In the genomic region with DNA sequence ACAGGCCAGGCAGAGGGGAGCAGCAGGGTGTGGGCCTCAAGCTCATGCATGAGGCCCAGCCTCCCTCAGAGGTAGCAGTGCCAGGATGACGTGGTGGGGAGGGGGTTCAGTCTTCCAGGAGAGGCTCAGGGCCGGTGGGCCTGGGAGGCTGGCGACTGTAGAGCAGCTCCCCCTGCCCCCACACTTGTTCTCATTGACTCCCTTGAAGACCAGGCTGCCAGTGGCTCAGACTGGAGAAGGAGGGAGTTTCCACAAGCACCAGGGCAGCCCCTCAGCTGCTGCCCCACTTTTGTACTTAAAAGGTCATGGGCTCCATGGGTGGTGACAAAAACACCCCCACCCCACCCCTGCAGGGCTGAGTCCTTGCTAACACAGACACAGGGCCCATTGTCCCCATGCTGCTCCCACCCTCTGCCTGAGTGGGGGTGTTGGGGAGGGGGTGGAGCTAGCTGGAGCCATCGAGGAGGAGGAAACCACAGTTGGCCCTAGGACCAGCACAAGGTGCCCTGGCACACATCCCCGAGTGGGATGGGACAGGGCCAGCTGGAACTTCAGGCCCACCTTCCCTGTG, we compare ENCODE assay signal across 1 cellular context.
TF ChIP-seq lines count a peak whose summit lies in the region.

No MANE protein-coding gene starts in this region.

TF ChIP-seq in GM12878, 131 proteins besides CTCF, POLR2A, EP300 and RAD21 (continues in another document):
- no peak for TF ChIP-seq MXI1 (IDR thresholded peaks at IDR 0.05; ENCODE audit: low read depth, low read length)
- TF ChIP-seq PML (IDR thresholded peaks at IDR 0.05; ENCODE audit: low read length) = no peak
- no peak for TF ChIP-seq NFYA (IDR thresholded peaks at IDR 0.05; ENCODE audit: borderline replicate concordance, low read depth, low read length)
- TF ChIP-seq, protein P1, sequence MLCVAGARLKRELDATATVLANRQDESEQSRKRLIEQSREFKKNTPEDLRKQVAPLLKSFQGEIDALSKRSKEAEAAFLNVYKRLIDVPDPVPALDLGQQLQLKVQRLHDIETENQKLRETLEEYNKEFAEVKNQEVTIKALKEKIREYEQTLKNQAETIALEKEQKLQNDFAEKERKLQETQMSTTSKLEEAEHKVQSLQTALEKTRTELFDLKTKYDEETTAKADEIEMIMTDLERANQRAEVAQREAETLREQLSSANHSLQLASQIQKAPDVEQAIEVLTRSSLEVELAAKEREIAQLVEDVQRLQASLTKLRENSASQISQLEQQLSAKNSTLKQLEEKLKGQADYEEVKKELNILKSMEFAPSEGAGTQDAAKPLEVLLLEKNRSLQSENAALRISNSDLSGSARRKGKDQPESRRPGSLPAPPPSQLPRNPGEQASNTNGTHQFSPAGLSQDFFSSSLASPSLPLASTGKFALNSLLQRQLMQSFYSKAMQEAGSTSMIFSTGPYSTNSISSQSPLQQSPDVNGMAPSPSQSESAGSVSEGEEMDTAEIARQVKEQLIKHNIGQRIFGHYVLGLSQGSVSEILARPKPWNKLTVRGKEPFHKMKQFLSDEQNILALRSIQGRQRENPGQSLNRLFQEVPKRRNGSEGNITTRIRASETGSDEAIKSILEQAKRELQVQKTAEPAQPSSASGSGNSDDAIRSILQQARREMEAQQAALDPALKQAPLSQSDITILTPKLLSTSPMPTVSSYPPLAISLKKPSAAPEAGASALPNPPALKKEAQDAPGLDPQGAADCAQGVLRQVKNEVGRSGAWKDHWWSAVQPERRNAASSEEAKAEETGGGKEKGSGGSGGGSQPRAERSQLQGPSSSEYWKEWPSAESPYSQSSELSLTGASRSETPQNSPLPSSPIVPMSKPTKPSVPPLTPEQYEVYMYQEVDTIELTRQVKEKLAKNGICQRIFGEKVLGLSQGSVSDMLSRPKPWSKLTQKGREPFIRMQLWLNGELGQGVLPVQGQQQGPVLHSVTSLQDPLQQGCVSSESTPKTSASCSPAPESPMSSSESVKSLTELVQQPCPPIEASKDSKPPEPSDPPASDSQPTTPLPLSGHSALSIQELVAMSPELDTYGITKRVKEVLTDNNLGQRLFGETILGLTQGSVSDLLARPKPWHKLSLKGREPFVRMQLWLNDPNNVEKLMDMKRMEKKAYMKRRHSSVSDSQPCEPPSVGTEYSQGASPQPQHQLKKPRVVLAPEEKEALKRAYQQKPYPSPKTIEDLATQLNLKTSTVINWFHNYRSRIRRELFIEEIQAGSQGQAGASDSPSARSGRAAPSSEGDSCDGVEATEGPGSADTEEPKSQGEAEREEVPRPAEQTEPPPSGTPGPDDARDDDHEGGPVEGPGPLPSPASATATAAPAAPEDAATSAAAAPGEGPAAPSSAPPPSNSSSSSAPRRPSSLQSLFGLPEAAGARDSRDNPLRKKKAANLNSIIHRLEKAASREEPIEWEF (IDR thresholded peaks at IDR 0.05; ENCODE audit: insufficient replicate concordance, low read depth, low read length) = no peak
- TF ChIP-seq NFXL1 (IDR thresholded peaks at IDR 0.05; ENCODE audit: borderline replicate concordance) = no peak
- TF ChIP-seq BHLHE40 (IDR thresholded peaks at IDR 0.05; ENCODE audit: borderline replicate concordance in 1 of 2, low read depth in 2 of 2, low read length in 1 of 2) = no peak
- no peak for TF ChIP-seq DPF2 (IDR thresholded peaks at IDR 0.05)
- TF ChIP-seq LARP7 (IDR thresholded peaks at IDR 0.05) = 0 out of 2 replicates have a peak, but pooled peaks have one; percentile 32
- TF ChIP-seq FOXK2 (IDR thresholded peaks at IDR 0.05) = no peak
- TF ChIP-seq, protein P2, sequence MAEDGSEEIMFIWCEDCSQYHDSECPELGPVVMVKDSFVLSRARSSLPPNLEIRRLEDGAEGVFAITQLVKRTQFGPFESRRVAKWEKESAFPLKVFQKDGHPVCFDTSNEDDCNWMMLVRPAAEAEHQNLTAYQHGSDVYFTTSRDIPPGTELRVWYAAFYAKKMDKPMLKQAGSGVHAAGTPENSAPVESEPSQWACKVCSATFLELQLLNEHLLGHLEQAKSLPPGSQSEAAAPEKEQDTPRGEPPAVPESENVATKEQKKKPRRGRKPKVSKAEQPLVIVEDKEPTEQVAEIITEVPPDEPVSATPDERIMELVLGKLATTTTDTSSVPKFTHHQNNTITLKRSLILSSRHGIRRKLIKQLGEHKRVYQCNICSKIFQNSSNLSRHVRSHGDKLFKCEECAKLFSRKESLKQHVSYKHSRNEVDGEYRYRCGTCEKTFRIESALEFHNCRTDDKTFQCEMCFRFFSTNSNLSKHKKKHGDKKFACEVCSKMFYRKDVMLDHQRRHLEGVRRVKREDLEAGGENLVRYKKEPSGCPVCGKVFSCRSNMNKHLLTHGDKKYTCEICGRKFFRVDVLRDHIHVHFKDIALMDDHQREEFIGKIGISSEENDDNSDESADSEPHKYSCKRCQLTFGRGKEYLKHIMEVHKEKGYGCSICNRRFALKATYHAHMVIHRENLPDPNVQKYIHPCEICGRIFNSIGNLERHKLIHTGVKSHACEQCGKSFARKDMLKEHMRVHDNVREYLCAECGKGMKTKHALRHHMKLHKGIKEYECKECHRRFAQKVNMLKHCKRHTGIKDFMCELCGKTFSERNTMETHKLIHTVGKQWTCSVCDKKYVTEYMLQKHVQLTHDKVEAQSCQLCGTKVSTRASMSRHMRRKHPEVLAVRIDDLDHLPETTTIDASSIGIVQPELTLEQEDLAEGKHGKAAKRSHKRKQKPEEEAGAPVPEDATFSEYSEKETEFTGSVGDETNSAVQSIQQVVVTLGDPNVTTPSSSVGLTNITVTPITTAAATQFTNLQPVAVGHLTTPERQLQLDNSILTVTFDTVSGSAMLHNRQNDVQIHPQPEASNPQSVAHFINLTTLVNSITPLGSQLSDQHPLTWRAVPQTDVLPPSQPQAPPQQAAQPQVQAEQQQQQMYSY (CRISPR knock-in tag; IDR thresholded peaks at IDR 0.05) = no peak
- TF ChIP-seq, protein P3, sequence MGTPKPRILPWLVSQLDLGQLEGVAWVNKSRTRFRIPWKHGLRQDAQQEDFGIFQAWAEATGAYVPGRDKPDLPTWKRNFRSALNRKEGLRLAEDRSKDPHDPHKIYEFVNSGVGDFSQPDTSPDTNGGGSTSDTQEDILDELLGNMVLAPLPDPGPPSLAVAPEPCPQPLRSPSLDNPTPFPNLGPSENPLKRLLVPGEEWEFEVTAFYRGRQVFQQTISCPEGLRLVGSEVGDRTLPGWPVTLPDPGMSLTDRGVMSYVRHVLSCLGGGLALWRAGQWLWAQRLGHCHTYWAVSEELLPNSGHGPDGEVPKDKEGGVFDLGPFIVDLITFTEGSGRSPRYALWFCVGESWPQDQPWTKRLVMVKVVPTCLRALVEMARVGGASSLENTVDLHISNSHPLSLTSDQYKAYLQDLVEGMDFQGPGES (IDR thresholded peaks at IDR 0.05) = no peak
- no peak for TF ChIP-seq CREM (IDR thresholded peaks at IDR 0.05; ENCODE audit: low read depth)
- TF ChIP-seq SUPT20H (IDR thresholded peaks at IDR 0.05; ENCODE audit: borderline replicate concordance, control insufficient read depth, low read depth, low read length) = no peak
- TF ChIP-seq RUNX3 (IDR thresholded peaks at IDR 0.05; ENCODE audit: low read length) = peak; percentile 22; the same call in 1 of the 2 replicates
- TF ChIP-seq, protein P4, sequence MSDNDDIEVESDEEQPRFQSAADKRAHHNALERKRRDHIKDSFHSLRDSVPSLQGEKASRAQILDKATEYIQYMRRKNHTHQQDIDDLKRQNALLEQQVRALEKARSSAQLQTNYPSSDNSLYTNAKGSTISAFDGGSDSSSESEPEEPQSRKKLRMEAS (IDR thresholded peaks at IDR 0.05; ENCODE audit: low read depth, low read length) = no peak
- TF ChIP-seq, protein P5, sequence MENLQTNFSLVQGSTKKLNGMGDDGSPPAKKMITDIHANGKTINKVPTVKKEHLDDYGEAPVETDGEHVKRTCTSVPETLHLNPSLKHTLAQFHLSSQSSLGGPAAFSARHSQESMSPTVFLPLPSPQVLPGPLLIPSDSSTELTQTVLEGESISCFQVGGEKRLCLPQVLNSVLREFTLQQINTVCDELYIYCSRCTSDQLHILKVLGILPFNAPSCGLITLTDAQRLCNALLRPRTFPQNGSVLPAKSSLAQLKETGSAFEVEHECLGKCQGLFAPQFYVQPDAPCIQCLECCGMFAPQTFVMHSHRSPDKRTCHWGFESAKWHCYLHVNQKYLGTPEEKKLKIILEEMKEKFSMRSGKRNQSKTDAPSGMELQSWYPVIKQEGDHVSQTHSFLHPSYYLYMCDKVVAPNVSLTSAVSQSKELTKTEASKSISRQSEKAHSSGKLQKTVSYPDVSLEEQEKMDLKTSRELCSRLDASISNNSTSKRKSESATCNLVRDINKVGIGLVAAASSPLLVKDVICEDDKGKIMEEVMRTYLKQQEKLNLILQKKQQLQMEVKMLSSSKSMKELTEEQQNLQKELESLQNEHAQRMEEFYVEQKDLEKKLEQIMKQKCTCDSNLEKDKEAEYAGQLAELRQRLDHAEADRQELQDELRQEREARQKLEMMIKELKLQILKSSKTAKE (IDR thresholded peaks at IDR 0.05; ENCODE audit: low read depth, poor library complexity, severe bottlenecking) = no peak
- TF ChIP-seq EGR1 (IDR thresholded peaks at IDR 0.05; ENCODE audit: borderline replicate concordance in 1 of 2, low read depth in 2 of 2, low read length in 2 of 2) = no peak
- TF ChIP-seq ZNF217 (IDR thresholded peaks at IDR 0.05) = no peak
- no peak for TF ChIP-seq MEF2B (IDR thresholded peaks at IDR 0.05; ENCODE audit: partially characterized antibody, poor library complexity, severe bottlenecking)
- TF ChIP-seq NRF1 (conservative IDR thresholded peaks at IDR 0.05; ENCODE audit: low read depth, low read length) = no peak
- TF ChIP-seq, protein P6, sequence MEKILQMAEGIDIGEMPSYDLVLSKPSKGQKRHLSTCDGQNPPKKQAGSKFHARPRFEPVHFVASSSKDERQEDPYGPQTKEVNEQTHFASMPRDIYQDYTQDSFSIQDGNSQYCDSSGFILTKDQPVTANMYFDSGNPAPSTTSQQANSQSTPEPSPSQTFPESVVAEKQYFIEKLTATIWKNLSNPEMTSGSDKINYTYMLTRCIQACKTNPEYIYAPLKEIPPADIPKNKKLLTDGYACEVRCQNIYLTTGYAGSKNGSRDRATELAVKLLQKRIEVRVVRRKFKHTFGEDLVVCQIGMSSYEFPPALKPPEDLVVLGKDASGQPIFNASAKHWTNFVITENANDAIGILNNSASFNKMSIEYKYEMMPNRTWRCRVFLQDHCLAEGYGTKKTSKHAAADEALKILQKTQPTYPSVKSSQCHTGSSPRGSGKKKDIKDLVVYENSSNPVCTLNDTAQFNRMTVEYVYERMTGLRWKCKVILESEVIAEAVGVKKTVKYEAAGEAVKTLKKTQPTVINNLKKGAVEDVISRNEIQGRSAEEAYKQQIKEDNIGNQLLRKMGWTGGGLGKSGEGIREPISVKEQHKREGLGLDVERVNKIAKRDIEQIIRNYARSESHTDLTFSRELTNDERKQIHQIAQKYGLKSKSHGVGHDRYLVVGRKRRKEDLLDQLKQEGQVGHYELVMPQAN (conservative IDR thresholded peaks at IDR 0.05) = no peak
- TF ChIP-seq SIN3A (IDR thresholded peaks at IDR 0.05; ENCODE audit: low read depth, low read length) = no peak
- no peak for TF ChIP-seq CBX5 (IDR thresholded peaks at IDR 0.05; ENCODE audit: low read depth)
- TF ChIP-seq CEBPB (IDR thresholded peaks at IDR 0.05; ENCODE audit: borderline replicate concordance in 1 of 2, low read depth in 2 of 2, low read length in 2 of 2) = no peak
- no peak for TF ChIP-seq KLF5 (IDR thresholded peaks at IDR 0.05; ENCODE audit: partially characterized antibody)
- TF ChIP-seq, protein P7, sequence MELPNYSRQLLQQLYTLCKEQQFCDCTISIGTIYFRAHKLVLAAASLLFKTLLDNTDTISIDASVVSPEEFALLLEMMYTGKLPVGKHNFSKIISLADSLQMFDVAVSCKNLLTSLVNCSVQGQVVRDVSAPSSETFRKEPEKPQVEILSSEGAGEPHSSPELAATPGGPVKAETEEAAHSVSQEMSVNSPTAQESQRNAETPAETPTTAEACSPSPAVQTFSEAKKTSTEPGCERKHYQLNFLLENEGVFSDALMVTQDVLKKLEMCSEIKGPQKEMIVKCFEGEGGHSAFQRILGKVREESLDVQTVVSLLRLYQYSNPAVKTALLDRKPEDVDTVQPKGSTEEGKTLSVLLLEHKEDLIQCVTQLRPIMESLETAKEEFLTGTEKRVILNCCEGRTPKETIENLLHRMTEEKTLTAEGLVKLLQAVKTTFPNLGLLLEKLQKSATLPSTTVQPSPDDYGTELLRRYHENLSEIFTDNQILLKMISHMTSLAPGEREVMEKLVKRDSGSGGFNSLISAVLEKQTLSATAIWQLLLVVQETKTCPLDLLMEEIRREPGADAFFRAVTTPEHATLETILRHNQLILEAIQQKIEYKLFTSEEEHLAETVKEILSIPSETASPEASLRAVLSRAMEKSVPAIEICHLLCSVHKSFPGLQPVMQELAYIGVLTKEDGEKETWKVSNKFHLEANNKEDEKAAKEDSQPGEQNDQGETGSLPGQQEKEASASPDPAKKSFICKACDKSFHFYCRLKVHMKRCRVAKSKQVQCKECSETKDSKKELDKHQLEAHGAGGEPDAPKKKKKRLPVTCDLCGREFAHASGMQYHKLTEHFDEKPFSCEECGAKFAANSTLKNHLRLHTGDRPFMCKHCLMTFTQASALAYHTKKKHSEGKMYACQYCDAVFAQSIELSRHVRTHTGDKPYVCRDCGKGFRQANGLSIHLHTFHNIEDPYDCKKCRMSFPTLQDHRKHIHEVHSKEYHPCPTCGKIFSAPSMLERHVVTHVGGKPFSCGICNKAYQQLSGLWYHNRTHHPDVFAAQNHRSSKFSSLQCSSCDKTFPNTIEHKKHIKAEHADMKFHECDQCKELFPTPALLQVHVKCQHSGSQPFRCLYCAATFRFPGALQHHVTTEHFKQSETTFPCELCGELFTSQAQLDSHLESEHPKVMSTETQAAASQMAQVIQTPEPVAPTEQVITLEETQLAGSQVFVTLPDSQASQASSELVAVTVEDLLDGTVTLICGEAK (IDR thresholded peaks at IDR 0.05; ENCODE audit: borderline replicate concordance) = no peak
- TF ChIP-seq POLR2AphosphoS2 (IDR thresholded peaks at IDR 0.05; ENCODE audit: low read depth, low read length) = no peak
- TF ChIP-seq PAX5 (IDR thresholded peaks at IDR 0.05; ENCODE audit: borderline replicate concordance, low read depth, low read length) = no peak
- TF ChIP-seq, protein P8, sequence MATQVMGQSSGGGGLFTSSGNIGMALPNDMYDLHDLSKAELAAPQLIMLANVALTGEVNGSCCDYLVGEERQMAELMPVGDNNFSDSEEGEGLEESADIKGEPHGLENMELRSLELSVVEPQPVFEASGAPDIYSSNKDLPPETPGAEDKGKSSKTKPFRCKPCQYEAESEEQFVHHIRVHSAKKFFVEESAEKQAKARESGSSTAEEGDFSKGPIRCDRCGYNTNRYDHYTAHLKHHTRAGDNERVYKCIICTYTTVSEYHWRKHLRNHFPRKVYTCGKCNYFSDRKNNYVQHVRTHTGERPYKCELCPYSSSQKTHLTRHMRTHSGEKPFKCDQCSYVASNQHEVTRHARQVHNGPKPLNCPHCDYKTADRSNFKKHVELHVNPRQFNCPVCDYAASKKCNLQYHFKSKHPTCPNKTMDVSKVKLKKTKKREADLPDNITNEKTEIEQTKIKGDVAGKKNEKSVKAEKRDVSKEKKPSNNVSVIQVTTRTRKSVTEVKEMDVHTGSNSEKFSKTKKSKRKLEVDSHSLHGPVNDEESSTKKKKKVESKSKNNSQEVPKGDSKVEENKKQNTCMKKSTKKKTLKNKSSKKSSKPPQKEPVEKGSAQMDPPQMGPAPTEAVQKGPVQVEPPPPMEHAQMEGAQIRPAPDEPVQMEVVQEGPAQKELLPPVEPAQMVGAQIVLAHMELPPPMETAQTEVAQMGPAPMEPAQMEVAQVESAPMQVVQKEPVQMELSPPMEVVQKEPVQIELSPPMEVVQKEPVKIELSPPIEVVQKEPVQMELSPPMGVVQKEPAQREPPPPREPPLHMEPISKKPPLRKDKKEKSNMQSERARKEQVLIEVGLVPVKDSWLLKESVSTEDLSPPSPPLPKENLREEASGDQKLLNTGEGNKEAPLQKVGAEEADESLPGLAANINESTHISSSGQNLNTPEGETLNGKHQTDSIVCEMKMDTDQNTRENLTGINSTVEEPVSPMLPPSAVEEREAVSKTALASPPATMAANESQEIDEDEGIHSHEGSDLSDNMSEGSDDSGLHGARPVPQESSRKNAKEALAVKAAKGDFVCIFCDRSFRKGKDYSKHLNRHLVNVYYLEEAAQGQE (IDR thresholded peaks at IDR 0.05; ENCODE audit: low read depth, low read length) = no peak
- no peak for TF ChIP-seq MYC (IDR thresholded peaks at IDR 0.05; ENCODE audit: insufficient read depth, insufficient read length, insufficient replicate concordance, low read length, severe bottlenecking)
- TF ChIP-seq YY1 (IDR thresholded peaks at IDR 0.05; ENCODE audit: low read depth, low read length) = no peak
